ENCODE assay signal across 1 cellular context in genomic region chr5:36876389-36876964, GRCh38.
TF ChIP-seq lines count a peak whose summit lies in the region.

NIPBL (plus strand) TSS chr5:36876769; CDS start chr5:36953697, 76,928 bp downstream.

TF ChIP-seq in K562, 482 proteins besides CTCF, POLR2A, EP300 and RAD21 (continued from another document and continues in another):
- peak; percentile 97 for TF ChIP-seq ZBTB40 (IDR thresholded peaks at IDR 0.05)
- no peak for TF ChIP-seq ZBTB40 (CRISPR knock-in tag; IDR thresholded peaks at IDR 0.05)
- no peak for TF ChIP-seq ZNF449 (CRISPR knock-in tag; IDR thresholded peaks at IDR 0.05)
- no peak for TF ChIP-seq TSC22D4 (tag; IDR thresholded peaks at IDR 0.05)
- 0 out of 2 replicates have a peak, but pooled peaks have one; percentile 11 for TF ChIP-seq C11orf30 (IDR thresholded peaks at IDR 0.05; ENCODE audit: low read depth)
- TF ChIP-seq ETV6 (IDR thresholded peaks at IDR 0.05; ENCODE audit: borderline replicate concordance in 1 of 2, low read depth in 2 of 2, low read length in 1 of 2), result peak; percentile 38 to 80; a peak in 2 of 4 replicates
- TF ChIP-seq ETV6 (CRISPR knock-in tag; IDR thresholded peaks at IDR 0.05; ENCODE audit: borderline replicate concordance), result no peak
- peak; percentile 88 for TF ChIP-seq CREM (IDR thresholded peaks at IDR 0.05; ENCODE audit: low read depth)
- TF ChIP-seq ZFPM2 (CRISPR knock-in tag; IDR thresholded peaks at IDR 0.05), result 0 out of 2 replicates have a peak, but pooled peaks have one; percentile 38
- peak; percentile 8 to 25; a peak in 2 of 4 replicates for TF ChIP-seq RCOR1 (IDR thresholded peaks at IDR 0.05; ENCODE audit: borderline replicate concordance in 1 of 2, low read depth in 2 of 2, low read length in 2 of 2)
- no peak for TF ChIP-seq ATF1 (CRISPR knock-in tag; IDR thresholded peaks at IDR 0.05)
- peak; percentile 41 for TF ChIP-seq ATF1 (tag; IDR thresholded peaks at IDR 0.05)
- TF ChIP-seq TRIM28 (IDR thresholded peaks at IDR 0.05), result peak; percentile 13; the same call in 1 of the 2 replicates
- peak; percentile 75 for TF ChIP-seq CTBP1 (IDR thresholded peaks at IDR 0.05; ENCODE audit: borderline replicate concordance)
- peak; percentile 91 for TF ChIP-seq GABPB1 (CRISPR knock-in tag; IDR thresholded peaks at IDR 0.05)
- peak; percentile 98 for TF ChIP-seq UBTF (IDR thresholded peaks at IDR 0.05; ENCODE audit: borderline replicate concordance in 1 of 2, low read depth in 2 of 2, low read length in 2 of 2)
- TF ChIP-seq PML (IDR thresholded peaks at IDR 0.05; ENCODE audit: low read length), result peak; percentile 74
- TF ChIP-seq PCBP1 (IDR thresholded peaks at IDR 0.05; ENCODE audit: low read depth, low read length, poor library complexity, severe bottlenecking), result peak; percentile 81
- peak; percentile 99 for TF ChIP-seq TAF1 (IDR thresholded peaks at IDR 0.05; ENCODE audit: control insufficient read depth, extremely low read depth, insufficient read depth, low read length, severe bottlenecking)
- TF ChIP-seq FUS (optimal IDR thresholded peaks at IDR 0.05; ENCODE audit: low read depth, low read length), result peak; percentile 38
- TF ChIP-seq ZNF311 (CRISPR knock-in tag; IDR thresholded peaks at IDR 0.05), result no peak
- TF ChIP-seq MEF2A (IDR thresholded peaks at IDR 0.05; ENCODE audit: control insufficient read depth, low read depth, low read length), result 0 out of 2 replicates have a peak, but pooled peaks have one; percentile 13
- TF ChIP-seq ZNF583 (CRISPR knock-in tag; IDR thresholded peaks at IDR 0.05), result no peak
- TF ChIP-seq ARID4B (CRISPR knock-in tag; IDR thresholded peaks at IDR 0.05), result peak; percentile 65
- TF ChIP-seq ATF3 (IDR thresholded peaks at IDR 0.05), result no peak
- TF ChIP-seq ATF3 (CRISPR knock-in tag; conservative IDR thresholded peaks at IDR 0.05), result 0 out of 2 replicates have a peak, but pooled peaks have one; percentile 11
- TF ChIP-seq ZKSCAN1 (IDR thresholded peaks at IDR 0.05; ENCODE audit: low read depth, low read length), result 0 out of 2 replicates have a peak, but pooled peaks have one; percentile 51
- peak; percentile 74 for TF ChIP-seq SAP30 (IDR thresholded peaks at IDR 0.05; ENCODE audit: borderline replicate concordance, insufficient read depth, low read depth, low read length, poor library complexity, severe bottlenecking)
- no peak for TF ChIP-seq MAX (CRISPR knock-in tag; IDR thresholded peaks at IDR 0.05)
- TF ChIP-seq TEAD4 (IDR thresholded peaks at IDR 0.05; ENCODE audit: low read length), result 0 out of 2 replicates have a peak, but pooled peaks have one; percentile 13
- no peak for TF ChIP-seq TEAD4 (CRISPR knock-in tag; IDR thresholded peaks at IDR 0.05; ENCODE audit: borderline replicate concordance)
- TF ChIP-seq E2F6 (IDR thresholded peaks at IDR 0.05; ENCODE audit: borderline replicate concordance in 1 of 2, extremely low read depth in 1 of 2, insufficient read depth in 1 of 2, insufficient read length in 1 of 2, low read depth in 1 of 2, low read length in 1 of 2, poor library complexity in 1 of 2, severe bottlenecking in 1 of 2), result peak; percentile 49 to 58
- TF ChIP-seq ELK1 (CRISPR knock-in tag; IDR thresholded peaks at IDR 0.05), result no peak
